1 cellular context compared by ENCODE assay signal in the genomic region with DNA sequence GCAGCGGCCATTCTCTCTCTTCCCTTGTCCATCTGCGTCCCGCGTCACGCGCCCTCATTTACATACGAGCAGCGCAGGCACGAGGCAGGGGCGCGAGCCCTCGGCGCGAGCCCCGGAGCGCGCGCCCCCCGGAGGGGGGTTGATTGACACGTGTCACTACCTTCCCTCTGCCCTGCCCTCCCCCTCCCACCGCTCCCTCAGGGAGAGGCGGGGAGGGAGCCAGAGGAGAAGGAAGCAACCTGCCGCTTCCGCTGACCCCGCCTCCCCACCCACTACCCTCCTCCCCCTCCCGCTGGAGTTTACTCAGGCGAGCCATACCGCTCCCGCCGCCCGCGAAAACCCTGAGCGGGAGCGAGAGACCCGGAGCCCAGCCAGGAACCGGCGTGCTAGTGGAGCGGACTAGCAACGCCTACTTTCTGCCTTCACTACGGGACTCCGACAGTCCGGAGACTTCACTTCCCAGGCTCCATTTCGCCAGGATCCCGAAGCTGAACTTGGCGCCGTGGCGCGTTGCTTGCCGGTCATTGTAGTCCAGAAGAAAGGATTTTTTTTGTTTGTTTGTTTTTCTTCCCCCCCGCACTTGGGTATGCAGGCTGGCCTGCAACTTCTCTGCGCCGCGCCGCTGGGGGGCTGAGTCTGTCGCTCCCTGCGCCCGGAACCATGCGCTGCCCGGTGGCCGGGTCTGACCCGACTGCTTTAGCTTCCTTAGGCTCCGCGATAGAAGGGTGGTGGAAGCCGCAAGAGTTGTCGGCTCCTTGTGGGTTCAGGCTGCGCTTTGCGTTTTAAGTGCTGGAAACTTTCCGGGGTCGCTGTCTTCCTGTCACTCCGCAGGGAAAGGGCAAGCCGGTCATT.
A peak's percentile ranks its signal among the peaks of the same experiment; 100 is the strongest.
TF ChIP-seq lines count a peak whose summit lies in the region.

A gene (minus strand): TSS at position 36 of the 852 bp plus-strand sequence. CDS start 4 bp downstream, at position 32.

TF ChIP-seq in HepG2, 621 proteins besides CTCF, POLR2A, EP300 and RAD21 (continued from another document and continues in another):
- TF ChIP-seq, protein P1, sequence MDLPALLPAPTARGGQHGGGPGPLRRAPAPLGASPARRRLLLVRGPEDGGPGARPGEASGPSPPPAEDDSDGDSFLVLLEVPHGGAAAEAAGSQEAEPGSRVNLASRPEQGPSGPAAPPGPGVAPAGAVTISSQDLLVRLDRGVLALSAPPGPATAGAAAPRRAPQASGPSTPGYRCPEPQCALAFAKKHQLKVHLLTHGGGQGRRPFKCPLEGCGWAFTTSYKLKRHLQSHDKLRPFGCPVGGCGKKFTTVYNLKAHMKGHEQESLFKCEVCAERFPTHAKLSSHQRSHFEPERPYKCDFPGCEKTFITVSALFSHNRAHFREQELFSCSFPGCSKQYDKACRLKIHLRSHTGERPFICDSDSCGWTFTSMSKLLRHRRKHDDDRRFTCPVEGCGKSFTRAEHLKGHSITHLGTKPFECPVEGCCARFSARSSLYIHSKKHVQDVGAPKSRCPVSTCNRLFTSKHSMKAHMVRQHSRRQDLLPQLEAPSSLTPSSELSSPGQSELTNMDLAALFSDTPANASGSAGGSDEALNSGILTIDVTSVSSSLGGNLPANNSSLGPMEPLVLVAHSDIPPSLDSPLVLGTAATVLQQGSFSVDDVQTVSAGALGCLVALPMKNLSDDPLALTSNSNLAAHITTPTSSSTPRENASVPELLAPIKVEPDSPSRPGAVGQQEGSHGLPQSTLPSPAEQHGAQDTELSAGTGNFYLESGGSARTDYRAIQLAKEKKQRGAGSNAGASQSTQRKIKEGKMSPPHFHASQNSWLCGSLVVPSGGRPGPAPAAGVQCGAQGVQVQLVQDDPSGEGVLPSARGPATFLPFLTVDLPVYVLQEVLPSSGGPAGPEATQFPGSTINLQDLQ (CRISPR knock-in tag; IDR thresholded peaks at IDR 0.05) = no peak
- TF ChIP-seq MXD4 (CRISPR knock-in tag; IDR thresholded peaks at IDR 0.05) (no peak), NCOR1 (IDR thresholded peaks at IDR 0.05; ENCODE audit: borderline replicate concordance, low read length) (no peak), ZNF501 (CRISPR knock-in tag; IDR thresholded peaks at IDR 0.05) (peak; percentile 87), ZNF766 (CRISPR knock-in tag; IDR thresholded peaks at IDR 0.05; ENCODE audit: borderline replicate concordance) (no peak), FOSL2 (CRISPR knock-in tag; IDR thresholded peaks at IDR 0.05) (no peak; the same call in none of the 2 replicates), ESRRA (CRISPR knock-in tag; IDR thresholded peaks at IDR 0.05; ENCODE audit: low read depth) (no peak), RARA (CRISPR knock-in tag; IDR thresholded peaks at IDR 0.05) (no peak), KLF15 (CRISPR knock-in tag; IDR thresholded peaks at IDR 0.05; ENCODE audit: borderline replicate concordance) (no peak), ZNF350 (CRISPR knock-in tag; IDR thresholded peaks at IDR 0.05; ENCODE audit: borderline replicate concordance, low read depth) (peak; percentile 90; the same call in 1 of the 2 replicates), RORA (CRISPR knock-in tag; IDR thresholded peaks at IDR 0.05) (no peak), KDM5B (CRISPR knock-in tag; IDR thresholded peaks at IDR 0.05; ENCODE audit: borderline replicate concordance) (0 out of 2 replicates have a peak, but pooled peaks have one; percentile 18), NFE2L1 (CRISPR knock-in tag; IDR thresholded peaks at IDR 0.05; ENCODE audit: borderline replicate concordance) (no peak), HNRNPK (IDR thresholded peaks at IDR 0.05; ENCODE audit: low read depth, low read length, poor library complexity, severe bottlenecking) (peak; percentile 9), CAMTA2 (CRISPR knock-in tag; IDR thresholded peaks at IDR 0.05; ENCODE audit: borderline replicate concordance) (no peak), ZNF737 (CRISPR knock-in tag; IDR thresholded peaks at IDR 0.05; ENCODE audit: borderline replicate concordance) (no peak), AHR (CRISPR knock-in tag; IDR thresholded peaks at IDR 0.05) (no peak), HNRNPL (IDR thresholded peaks at IDR 0.05; ENCODE audit: low read depth, low read length) (no peak), ZNF101 (CRISPR knock-in tag; IDR thresholded peaks at IDR 0.05; ENCODE audit: borderline replicate concordance, low read depth) (no peak), CHD4 (IDR thresholded peaks at IDR 0.05; ENCODE audit: borderline replicate concordance, low read length) (no peak), ZSCAN25 (CRISPR knock-in tag; IDR thresholded peaks at IDR 0.05) (no peak), NFIC (IDR thresholded peaks at IDR 0.05; ENCODE audit: low read length) (no peak), NFYB (CRISPR knock-in tag; IDR thresholded peaks at IDR 0.05) (no peak), ZNF709 (CRISPR knock-in tag; IDR thresholded peaks at IDR 0.05) (no peak; the same call in 1 of the 2 replicates), ZNF572 (CRISPR knock-in tag; IDR thresholded peaks at IDR 0.05) (0 out of 2 replicates have a peak, but pooled peaks have one; percentile 66), KLF11 (CRISPR knock-in tag; IDR thresholded peaks at IDR 0.05) (no peak), SALL2 (CRISPR knock-in tag; IDR thresholded peaks at IDR 0.05) (peak; percentile 68; the same call in 1 of the 2 replicates), AKAP8 (CRISPR knock-in tag; IDR thresholded peaks at IDR 0.05) (no peak), MEIS1 (CRISPR knock-in tag; IDR thresholded peaks at IDR 0.05; ENCODE audit: borderline replicate concordance) (peak; percentile 63)
- TF ChIP-seq, protein P2, sequence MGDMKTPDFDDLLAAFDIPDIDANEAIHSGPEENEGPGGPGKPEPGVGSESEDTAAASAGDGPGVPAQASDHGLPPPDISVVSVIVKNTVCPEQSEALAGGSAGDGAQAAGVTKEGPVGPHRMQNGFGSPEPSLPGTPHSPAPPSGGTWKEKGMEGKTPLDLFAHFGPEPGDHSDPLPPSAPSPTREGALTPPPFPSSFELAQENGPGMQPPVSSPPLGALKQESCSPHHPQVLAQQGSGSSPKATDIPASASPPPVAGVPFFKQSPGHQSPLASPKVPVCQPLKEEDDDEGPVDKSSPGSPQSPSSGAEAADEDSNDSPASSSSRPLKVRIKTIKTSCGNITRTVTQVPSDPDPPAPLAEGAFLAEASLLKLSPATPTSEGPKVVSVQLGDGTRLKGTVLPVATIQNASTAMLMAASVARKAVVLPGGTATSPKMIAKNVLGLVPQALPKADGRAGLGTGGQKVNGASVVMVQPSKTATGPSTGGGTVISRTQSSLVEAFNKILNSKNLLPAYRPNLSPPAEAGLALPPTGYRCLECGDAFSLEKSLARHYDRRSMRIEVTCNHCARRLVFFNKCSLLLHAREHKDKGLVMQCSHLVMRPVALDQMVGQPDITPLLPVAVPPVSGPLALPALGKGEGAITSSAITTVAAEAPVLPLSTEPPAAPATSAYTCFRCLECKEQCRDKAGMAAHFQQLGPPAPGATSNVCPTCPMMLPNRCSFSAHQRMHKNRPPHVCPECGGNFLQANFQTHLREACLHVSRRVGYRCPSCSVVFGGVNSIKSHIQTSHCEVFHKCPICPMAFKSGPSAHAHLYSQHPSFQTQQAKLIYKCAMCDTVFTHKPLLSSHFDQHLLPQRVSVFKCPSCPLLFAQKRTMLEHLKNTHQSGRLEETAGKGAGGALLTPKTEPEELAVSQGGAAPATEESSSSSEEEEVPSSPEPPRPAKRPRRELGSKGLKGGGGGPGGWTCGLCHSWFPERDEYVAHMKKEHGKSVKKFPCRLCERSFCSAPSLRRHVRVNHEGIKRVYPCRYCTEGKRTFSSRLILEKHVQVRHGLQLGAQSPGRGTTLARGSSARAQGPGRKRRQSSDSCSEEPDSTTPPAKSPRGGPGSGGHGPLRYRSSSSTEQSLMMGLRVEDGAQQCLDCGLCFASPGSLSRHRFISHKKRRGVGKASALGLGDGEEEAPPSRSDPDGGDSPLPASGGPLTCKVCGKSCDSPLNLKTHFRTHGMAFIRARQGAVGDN (CRISPR knock-in tag; IDR thresholded peaks at IDR 0.05) = peak; percentile 77
- TF ChIP-seq, protein P3, sequence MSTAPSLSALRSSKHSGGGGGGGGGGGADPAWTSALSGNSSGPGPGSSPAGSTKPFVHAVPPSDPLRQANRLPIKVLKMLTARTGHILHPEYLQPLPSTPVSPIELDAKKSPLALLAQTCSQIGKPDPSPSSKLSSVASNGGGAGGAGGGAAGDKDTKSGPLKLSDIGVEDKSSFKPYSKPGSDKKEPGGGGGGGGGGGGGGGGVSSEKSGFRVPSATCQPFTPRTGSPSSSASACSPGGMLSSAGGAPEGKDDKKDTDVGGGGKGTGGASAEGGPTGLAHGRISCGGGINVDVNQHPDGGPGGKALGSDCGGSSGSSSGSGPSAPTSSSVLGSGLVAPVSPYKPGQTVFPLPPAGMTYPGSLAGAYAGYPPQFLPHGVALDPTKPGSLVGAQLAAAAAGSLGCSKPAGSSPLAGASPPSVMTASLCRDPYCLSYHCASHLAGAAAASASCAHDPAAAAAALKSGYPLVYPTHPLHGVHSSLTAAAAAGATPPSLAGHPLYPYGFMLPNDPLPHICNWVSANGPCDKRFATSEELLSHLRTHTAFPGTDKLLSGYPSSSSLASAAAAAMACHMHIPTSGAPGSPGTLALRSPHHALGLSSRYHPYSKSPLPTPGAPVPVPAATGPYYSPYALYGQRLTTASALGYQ (CRISPR knock-in tag; IDR thresholded peaks at IDR 0.05) = peak; percentile 23; the same call in 1 of the 2 replicates
- TF ChIP-seq, protein P4, sequence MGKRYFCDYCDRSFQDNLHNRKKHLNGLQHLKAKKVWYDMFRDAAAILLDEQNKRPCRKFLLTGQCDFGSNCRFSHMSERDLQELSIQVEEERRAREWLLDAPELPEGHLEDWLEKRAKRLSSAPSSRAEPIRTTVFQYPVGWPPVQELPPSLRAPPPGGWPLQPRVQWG (CRISPR knock-in tag; IDR thresholded peaks at IDR 0.05; ENCODE audit: borderline replicate concordance, low read depth) = no peak
- TF ChIP-seq, protein P5, sequence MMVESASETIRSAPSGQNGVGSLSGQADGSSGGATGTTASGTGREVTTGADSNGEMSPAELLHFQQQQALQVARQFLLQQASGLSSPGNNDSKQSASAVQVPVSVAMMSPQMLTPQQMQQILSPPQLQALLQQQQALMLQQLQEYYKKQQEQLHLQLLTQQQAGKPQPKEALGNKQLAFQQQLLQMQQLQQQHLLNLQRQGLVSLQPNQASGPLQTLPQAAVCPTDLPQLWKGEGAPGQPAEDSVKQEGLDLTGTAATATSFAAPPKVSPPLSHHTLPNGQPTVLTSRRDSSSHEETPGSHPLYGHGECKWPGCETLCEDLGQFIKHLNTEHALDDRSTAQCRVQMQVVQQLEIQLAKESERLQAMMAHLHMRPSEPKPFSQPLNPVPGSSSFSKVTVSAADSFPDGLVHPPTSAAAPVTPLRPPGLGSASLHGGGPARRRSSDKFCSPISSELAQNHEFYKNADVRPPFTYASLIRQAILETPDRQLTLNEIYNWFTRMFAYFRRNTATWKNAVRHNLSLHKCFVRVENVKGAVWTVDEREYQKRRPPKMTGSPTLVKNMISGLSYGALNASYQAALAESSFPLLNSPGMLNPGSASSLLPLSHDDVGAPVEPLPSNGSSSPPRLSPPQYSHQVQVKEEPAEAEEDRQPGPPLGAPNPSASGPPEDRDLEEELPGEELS (CRISPR knock-in tag; IDR thresholded peaks at IDR 0.05) = peak; percentile 89
- TF ChIP-seq, protein P6, sequence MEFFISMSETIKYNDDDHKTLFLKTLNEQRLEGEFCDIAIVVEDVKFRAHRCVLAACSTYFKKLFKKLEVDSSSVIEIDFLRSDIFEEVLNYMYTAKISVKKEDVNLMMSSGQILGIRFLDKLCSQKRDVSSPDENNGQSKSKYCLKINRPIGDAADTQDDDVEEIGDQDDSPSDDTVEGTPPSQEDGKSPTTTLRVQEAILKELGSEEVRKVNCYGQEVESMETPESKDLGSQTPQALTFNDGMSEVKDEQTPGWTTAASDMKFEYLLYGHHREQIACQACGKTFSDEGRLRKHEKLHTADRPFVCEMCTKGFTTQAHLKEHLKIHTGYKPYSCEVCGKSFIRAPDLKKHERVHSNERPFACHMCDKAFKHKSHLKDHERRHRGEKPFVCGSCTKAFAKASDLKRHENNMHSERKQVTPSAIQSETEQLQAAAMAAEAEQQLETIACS (CRISPR knock-in tag; IDR thresholded peaks at IDR 0.05) = peak; percentile 93
- TF ChIP-seq, protein P7, sequence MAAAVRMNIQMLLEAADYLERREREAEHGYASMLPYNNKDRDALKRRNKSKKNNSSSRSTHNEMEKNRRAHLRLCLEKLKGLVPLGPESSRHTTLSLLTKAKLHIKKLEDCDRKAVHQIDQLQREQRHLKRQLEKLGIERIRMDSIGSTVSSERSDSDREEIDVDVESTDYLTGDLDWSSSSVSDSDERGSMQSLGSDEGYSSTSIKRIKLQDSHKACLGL (CRISPR knock-in tag; IDR thresholded peaks at IDR 0.05) = 0 out of 2 replicates have a peak, but pooled peaks have one; percentile 39
- TF ChIP-seq, protein P8, sequence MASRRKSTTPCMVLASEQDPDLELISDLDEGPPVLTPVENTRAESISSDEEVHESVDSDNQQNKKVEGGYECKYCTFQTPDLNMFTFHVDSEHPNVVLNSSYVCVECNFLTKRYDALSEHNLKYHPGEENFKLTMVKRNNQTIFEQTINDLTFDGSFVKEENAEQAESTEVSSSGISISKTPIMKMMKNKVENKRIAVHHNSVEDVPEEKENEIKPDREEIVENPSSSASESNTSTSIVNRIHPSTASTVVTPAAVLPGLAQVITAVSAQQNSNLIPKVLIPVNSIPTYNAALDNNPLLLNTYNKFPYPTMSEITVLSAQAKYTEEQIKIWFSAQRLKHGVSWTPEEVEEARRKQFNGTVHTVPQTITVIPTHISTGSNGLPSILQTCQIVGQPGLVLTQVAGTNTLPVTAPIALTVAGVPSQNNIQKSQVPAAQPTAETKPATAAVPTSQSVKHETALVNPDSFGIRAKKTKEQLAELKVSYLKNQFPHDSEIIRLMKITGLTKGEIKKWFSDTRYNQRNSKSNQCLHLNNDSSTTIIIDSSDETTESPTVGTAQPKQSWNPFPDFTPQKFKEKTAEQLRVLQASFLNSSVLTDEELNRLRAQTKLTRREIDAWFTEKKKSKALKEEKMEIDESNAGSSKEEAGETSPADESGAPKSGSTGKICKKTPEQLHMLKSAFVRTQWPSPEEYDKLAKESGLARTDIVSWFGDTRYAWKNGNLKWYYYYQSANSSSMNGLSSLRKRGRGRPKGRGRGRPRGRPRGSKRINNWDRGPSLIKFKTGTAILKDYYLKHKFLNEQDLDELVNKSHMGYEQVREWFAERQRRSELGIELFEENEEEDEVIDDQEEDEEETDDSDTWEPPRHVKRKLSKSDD (CRISPR knock-in tag; IDR thresholded peaks at IDR 0.05; ENCODE audit: low read depth) = no peak
- TF ChIP-seq, protein P9, sequence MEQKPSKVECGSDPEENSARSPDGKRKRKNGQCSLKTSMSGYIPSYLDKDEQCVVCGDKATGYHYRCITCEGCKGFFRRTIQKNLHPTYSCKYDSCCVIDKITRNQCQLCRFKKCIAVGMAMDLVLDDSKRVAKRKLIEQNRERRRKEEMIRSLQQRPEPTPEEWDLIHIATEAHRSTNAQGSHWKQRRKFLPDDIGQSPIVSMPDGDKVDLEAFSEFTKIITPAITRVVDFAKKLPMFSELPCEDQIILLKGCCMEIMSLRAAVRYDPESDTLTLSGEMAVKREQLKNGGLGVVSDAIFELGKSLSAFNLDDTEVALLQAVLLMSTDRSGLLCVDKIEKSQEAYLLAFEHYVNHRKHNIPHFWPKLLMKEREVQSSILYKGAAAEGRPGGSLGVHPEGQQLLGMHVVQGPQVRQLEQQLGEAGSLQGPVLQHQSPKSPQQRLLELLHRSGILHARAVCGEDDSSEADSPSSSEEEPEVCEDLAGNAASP (CRISPR knock-in tag; IDR thresholded peaks at IDR 0.05; ENCODE audit: borderline replicate concordance) = no peak
